ENCODE assay signal across 1 cellular context in genomic region chr1:176364231-176364905, GRCh38.
TF ChIP-seq lines count a peak whose summit lies in the region.

No MANE protein-coding gene starts in this region.

TF ChIP-seq in WTC11, 78 proteins besides CTCF, POLR2A, EP300 and RAD21 (continued from another document):
- no peak for TF ChIP-seq IRF1 (CRISPR knock-in tag; IDR thresholded peaks at IDR 0.05)
